ENCODE assay signal across 1 cellular context in genomic region chr6:148572676-148573335, GRCh38.
TF ChIP-seq lines count a peak whose summit lies in the region.

No MANE protein-coding gene starts in this region.

TF ChIP-seq in H1, 55 proteins besides CTCF, POLR2A, EP300 and RAD21 (continued from another document):
- TF ChIP-seq ATF2 (IDR thresholded peaks at IDR 0.05; ENCODE audit: low read length): no peak
- TF ChIP-seq CHD2 (IDR thresholded peaks at IDR 0.05; ENCODE audit: low read length): no peak
- no peak for TF ChIP-seq KDM1A (IDR thresholded peaks at IDR 0.05; ENCODE audit: borderline replicate concordance, low read length)
- no peak for TF ChIP-seq BACH1 (IDR thresholded peaks at IDR 0.05; ENCODE audit: low read length)
- no peak for TF ChIP-seq TEAD4 (IDR thresholded peaks at IDR 0.05; ENCODE audit: low read depth, low read length)
- TF ChIP-seq NANOG (IDR thresholded peaks at IDR 0.05; ENCODE audit: insufficient read depth, low read depth, low read length, poor library complexity, severe bottlenecking): no peak
- no peak for TF ChIP-seq CREB1 (IDR thresholded peaks at IDR 0.05)
- no peak for TF ChIP-seq MAFK (IDR thresholded peaks at IDR 0.05; ENCODE audit: low read depth, low read length)
- no peak for TF ChIP-seq JUN (IDR thresholded peaks at IDR 0.05; ENCODE audit: low read depth, low read length)
- no peak for TF ChIP-seq SP2 (IDR thresholded peaks at IDR 0.05; ENCODE audit: low read length)
- TF ChIP-seq RXRA (IDR thresholded peaks at IDR 0.05; ENCODE audit: insufficient read depth, low read depth, low read length): no peak
- TF ChIP-seq SIX5 (IDR thresholded peaks at IDR 0.05; ENCODE audit: low read depth, low read length): no peak
- TF ChIP-seq NRF1 (IDR thresholded peaks at IDR 0.05; ENCODE audit: low read depth, low read length): no peak
- TF ChIP-seq SRF (IDR thresholded peaks at IDR 0.05; ENCODE audit: low read depth, low read length): no peak
- TF ChIP-seq ASH2L (IDR thresholded peaks at IDR 0.05; ENCODE audit: low read length): no peak
